In the genomic region with DNA sequence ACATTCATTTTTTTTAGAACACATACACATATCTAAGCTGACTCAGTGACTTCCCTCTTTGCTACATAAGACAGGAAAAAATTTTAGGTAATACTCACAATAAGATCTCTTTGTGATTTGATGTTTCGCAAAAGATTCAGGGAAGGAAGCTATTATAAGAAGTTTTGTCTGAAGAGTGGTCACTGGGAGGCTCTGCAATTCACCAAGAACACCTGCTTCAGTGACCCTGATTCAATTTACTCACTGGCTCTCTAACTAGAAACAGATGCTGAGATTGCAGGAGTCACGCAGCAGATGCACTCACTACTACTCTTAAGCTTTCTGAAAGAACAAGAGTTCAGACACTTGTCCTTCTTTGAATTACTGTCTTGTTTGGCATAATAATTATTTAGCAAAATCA, we compare ENCODE assay signal across 1 cellular context.
TF ChIP-seq lines count a peak whose summit lies in the region.

No MANE protein-coding gene starts in this region.

TF ChIP-seq in SK-N-SH, 30 proteins besides CTCF, POLR2A, EP300 and RAD21 (continued from another document):
- TF ChIP-seq, protein P1, sequence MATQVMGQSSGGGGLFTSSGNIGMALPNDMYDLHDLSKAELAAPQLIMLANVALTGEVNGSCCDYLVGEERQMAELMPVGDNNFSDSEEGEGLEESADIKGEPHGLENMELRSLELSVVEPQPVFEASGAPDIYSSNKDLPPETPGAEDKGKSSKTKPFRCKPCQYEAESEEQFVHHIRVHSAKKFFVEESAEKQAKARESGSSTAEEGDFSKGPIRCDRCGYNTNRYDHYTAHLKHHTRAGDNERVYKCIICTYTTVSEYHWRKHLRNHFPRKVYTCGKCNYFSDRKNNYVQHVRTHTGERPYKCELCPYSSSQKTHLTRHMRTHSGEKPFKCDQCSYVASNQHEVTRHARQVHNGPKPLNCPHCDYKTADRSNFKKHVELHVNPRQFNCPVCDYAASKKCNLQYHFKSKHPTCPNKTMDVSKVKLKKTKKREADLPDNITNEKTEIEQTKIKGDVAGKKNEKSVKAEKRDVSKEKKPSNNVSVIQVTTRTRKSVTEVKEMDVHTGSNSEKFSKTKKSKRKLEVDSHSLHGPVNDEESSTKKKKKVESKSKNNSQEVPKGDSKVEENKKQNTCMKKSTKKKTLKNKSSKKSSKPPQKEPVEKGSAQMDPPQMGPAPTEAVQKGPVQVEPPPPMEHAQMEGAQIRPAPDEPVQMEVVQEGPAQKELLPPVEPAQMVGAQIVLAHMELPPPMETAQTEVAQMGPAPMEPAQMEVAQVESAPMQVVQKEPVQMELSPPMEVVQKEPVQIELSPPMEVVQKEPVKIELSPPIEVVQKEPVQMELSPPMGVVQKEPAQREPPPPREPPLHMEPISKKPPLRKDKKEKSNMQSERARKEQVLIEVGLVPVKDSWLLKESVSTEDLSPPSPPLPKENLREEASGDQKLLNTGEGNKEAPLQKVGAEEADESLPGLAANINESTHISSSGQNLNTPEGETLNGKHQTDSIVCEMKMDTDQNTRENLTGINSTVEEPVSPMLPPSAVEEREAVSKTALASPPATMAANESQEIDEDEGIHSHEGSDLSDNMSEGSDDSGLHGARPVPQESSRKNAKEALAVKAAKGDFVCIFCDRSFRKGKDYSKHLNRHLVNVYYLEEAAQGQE (IDR thresholded peaks at IDR 0.05; ENCODE audit: low read depth, low read length): no peak
- TF ChIP-seq FOSL2 (IDR thresholded peaks at IDR 0.05; ENCODE audit: borderline replicate concordance, low read depth) (peak; percentile 13; the same call in 1 of the 2 replicates), YY1 (IDR thresholded peaks at IDR 0.05; ENCODE audit: low read depth) (no peak), RXRA (IDR thresholded peaks at IDR 0.05; ENCODE audit: borderline replicate concordance, low read depth) (no peak), POLR2AphosphoS5 (IDR thresholded peaks at IDR 0.05; ENCODE audit: low read depth, low read length) (peak; percentile 75; the same call in 1 of the 2 replicates), FOXM1 (IDR thresholded peaks at IDR 0.05; ENCODE audit: low read depth) (no peak), CHD2 (IDR thresholded peaks at IDR 0.05; ENCODE audit: low read length, partially characterized antibody) (peak; percentile 66), NRF1 (IDR thresholded peaks at IDR 0.05; ENCODE audit: low read depth, low read length) (no peak), TCF12 (IDR thresholded peaks at IDR 0.05) (peak; percentile 98), MEF2A (IDR thresholded peaks at IDR 0.05; ENCODE audit: borderline replicate concordance, low read depth) (no peak), MXI1 (IDR thresholded peaks at IDR 0.05; ENCODE audit: low read depth, low read length) (no peak), SMC3 (IDR thresholded peaks at IDR 0.05; ENCODE audit: low read depth, low read length) (no peak), GABPA (IDR thresholded peaks at IDR 0.05; ENCODE audit: low read depth) (no peak)
- TF ChIP-seq, protein P2, sequence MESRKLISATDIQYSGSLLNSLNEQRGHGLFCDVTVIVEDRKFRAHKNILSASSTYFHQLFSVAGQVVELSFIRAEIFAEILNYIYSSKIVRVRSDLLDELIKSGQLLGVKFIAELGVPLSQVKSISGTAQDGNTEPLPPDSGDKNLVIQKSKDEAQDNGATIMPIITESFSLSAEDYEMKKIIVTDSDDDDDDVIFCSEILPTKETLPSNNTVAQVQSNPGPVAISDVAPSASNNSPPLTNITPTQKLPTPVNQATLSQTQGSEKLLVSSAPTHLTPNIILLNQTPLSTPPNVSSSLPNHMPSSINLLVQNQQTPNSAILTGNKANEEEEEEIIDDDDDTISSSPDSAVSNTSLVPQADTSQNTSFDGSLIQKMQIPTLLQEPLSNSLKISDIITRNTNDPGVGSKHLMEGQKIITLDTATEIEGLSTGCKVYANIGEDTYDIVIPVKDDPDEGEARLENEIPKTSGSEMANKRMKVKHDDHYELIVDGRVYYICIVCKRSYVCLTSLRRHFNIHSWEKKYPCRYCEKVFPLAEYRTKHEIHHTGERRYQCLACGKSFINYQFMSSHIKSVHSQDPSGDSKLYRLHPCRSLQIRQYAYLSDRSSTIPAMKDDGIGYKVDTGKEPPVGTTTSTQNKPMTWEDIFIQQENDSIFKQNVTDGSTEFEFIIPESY (IDR thresholded peaks at IDR 0.05; ENCODE audit: borderline replicate concordance, low read depth): no peak
